Comparison of ENCODE assay signal across 8 cellular contexts in the genomic region with DNA sequence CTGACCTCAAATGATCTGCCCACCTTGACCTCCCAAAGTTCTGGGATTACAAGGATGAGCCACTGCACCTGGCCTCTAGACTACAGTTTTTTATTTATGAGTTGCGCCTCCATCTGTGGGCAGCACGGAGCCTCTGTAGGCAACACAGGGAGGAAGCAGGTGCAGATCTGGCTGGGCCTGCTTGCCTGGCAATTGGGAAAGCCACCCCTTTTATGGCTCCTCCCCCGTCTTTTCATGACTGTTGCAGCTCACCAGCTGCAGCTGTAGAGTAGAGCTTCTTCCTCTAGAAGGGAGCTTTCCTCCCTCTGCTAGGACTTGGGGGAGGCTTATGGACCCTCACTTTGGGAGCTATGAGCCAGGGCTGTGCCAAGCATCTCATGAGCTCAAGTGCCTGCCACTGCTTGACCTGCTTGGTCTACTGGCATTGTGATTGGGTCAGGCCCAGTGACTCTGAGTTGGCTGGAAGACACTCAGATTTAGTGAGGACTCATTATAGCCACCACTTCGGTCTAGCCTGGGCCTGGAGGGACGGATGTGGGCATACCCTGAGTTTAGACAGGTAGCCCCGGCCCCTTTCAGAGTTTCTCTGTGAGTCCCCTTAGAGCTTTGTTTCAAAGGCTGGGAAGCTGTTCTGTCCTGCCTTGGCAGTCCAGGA. TPM values are rescaled to one million over a fixed set of nuclear protein-coding genes. Genes with fewer than 3 reads are reported as not detected.
A peak's percentile ranks its signal among the peaks of the same experiment; 100 is the strongest.
DNase-seq lines count a peak whose midpoint lies in the region; ATAC-seq and TF ChIP-seq lines count a peak whose summit lies in the region.

No MANE protein-coding gene starts in this region.

- TF ChIP-seq CTCF in GM12873 (IDR thresholded peaks at IDR 0.05; ENCODE audit: insufficient read depth, low read depth, low read length, missing control alignments) = peak; percentile 2
- TF ChIP-seq CTCF in HEK293 (tag by site-specific recombination; IDR thresholded peaks at IDR 0.05) = no peak

- no peak overlapping the region for H3K27ac Mint-ChIP-seq in activated T-helper 1 cell treated with anti-CD3 and anti-CD28 coated beads, Interleukin-12 subunit alpha, Interleukin-12 subunit beta, Interleukin-2, Interleukin-4 antibody, amounts not matched to agents 30 ng/mL and 10 ng/mL and 1 ng/mL, durations not matched to agents 14 hours and 24 hours and 36 hours

- H3K4me3 Mint-ChIP-seq in activated T-helper 1 cell treated with anti-CD3 and anti-CD28 coated beads, Interleukin-12 subunit alpha, Interleukin-12 subunit beta, Interleukin-2, Interleukin-4 antibody, amounts not matched to agents 30 ng/mL and 10 ng/mL and 1 ng/mL, durations not matched to agents 14 hours and 24 hours and 36 hours = no peak overlapping the region

- H3K36me3 Mint-ChIP-seq in activated T-helper 1 cell treated with anti-CD3 and anti-CD28 coated beads, Interleukin-12 subunit alpha, Interleukin-12 subunit beta, Interleukin-2, Interleukin-4 antibody, amounts not matched to agents 30 ng/mL and 10 ng/mL and 1 ng/mL, durations not matched to agents 14 hours and 24 hours and 36 hours (ENCODE audit: low read depth) = peaks cover 5% of the 10 kb centered on the region

- peaks cover 0 to 61% of the 10 kb centered on the region in 2 experiments; a peak in 2 of 3 replicates for H3K36me3 ChIP-seq in HEK293 (ENCODE audit: control insufficient read depth in 2 of 2, insufficient read depth in 1 of 2, low read length in 2 of 2)

- no peaks in the 10 kb centered on the region for H3K27me3 Mint-ChIP-seq in activated T-helper 1 cell treated with anti-CD3 and anti-CD28 coated beads, Interleukin-12 subunit alpha, Interleukin-12 subunit beta, Interleukin-2, Interleukin-4 antibody, amounts not matched to agents 30 ng/mL and 10 ng/mL and 1 ng/mL, durations not matched to agents 14 hours and 24 hours and 36 hours (ENCODE audit: insufficient read depth)

- DNase-seq in NOMO-1 treated with DMSO at 0.1 percent for 48 hours (lab: John Stamatoyannopoulos, UW; ENCODE audit: unreplicated experiment) (peak; percentile 88), kidney tubule cell (ENCODE audit: low spot score) (peak; percentile 37), HuH-7.5 (ENCODE audit: low spot score) (no peak)
- no peak for DNase-seq in activated CD8-positive, alpha-beta memory T cell treated with anti-CD3 and anti-CD28 coated beads, Interleukin-2, amount 50 U/mL, for 4 hours
- no peak for DNase-seq in activated T-helper 1 cell treated with anti-CD3 and anti-CD28 coated beads, Interleukin-12 subunit alpha, Interleukin-12 subunit beta, Interleukin-2, Interleukin-4 antibody, amounts not matched to agents 30 ng/mL and 10 ng/mL and 1 ng/mL, durations not matched to agents 14 hours and 24 hours and 36 hours (ENCODE audit: low spot score)

- no peak overlapping the region for H3K4me3 ChIP-seq in HEK293 (ENCODE audit: low read depth, low read length)

- POLR2A ChIA-PET in HEK293 (lab: Yijun Ruan, JAX) = interaction anchor here (0.7 to 1.7 kb wide), 3 partner anchors 12 to 53 kb away, joined by 3 to 4 read pairs (median 4); a partner anchor contains a TSS

- no peaks in the 10 kb centered on the region for H3K4me1 ChIP-seq in HEK293 (ENCODE audit: control insufficient read depth, insufficient read depth, low read length)

- H3K4me1 Mint-ChIP-seq in activated T-helper 1 cell treated with anti-CD3 and anti-CD28 coated beads, Interleukin-12 subunit alpha, Interleukin-12 subunit beta, Interleukin-2, Interleukin-4 antibody, amounts not matched to agents 30 ng/mL and 10 ng/mL and 1 ng/mL, durations not matched to agents 14 hours and 24 hours and 36 hours (ENCODE audit: low read depth) = peaks cover 14% of the 10 kb centered on the region

- intact Hi-C loops in activated T-helper 1 cell treated with anti-CD3 and anti-CD28 coated beads, Interleukin-12 subunit alpha, Interleukin-12 subunit beta, Interleukin-2, Interleukin-4 antibody, amounts not matched to agents 30 ng/mL and 10 ng/mL and 1 ng/mL, durations not matched to agents 14 hours and 24 hours and 36 hours (cut with micrococcal nuclease) = no loop called here

- CTCF ChIA-PET in HEK293 (lab: Yijun Ruan, JAX) = interaction anchor here (0.6 to 8.2 kb wide), 2 partner anchors 71 to 109 kb away, joined by 3 to 151 read pairs; no protein-coding TSS in a partner anchor

- H3K9me3 ChIP-seq in HEK293 (ENCODE audit: control insufficient read depth, insufficient read depth, low read depth, low read length) = no peaks in the 10 kb centered on the region

- no peak for ATAC-seq in HG03039 (IDR thresholded peaks at IDR 0.05; ENCODE audit: unreplicated experiment)

- no peaks in the 10 kb centered on the region for H3K9me3 Mint-ChIP-seq in activated T-helper 1 cell treated with anti-CD3 and anti-CD28 coated beads, Interleukin-12 subunit alpha, Interleukin-12 subunit beta, Interleukin-2, Interleukin-4 antibody, amounts not matched to agents 30 ng/mL and 10 ng/mL and 1 ng/mL, durations not matched to agents 14 hours and 24 hours and 36 hours

- H3K27ac ChIP-seq in HEK293 (ENCODE audit: extremely low read depth, low read depth, low read length) = no peak overlapping the region

TF ChIP-seq in HEK293, 187 proteins besides CTCF, POLR2A, EP300 and RAD21:
- TF ChIP-seq ZNF37A (tag by site-specific recombination; IDR thresholded peaks at IDR 0.05) (no peak), ZNF792 (tag by site-specific recombination; IDR thresholded peaks at IDR 0.05) (no peak), ZNF670 (tag by site-specific recombination; IDR thresholded peaks at IDR 0.05; ENCODE audit: low read depth) (no peak), ZNF335 (tag by site-specific recombination; conservative IDR thresholded peaks at IDR 0.05) (peak; percentile 65), ZNF302 (tag by site-specific recombination; IDR thresholded peaks at IDR 0.05; ENCODE audit: low read depth) (no peak), OSR2 (tag by site-specific recombination; IDR thresholded peaks at IDR 0.05) (no peak), ZBTB7A (tag by site-specific recombination; IDR thresholded peaks at IDR 0.05; ENCODE audit: low read depth) (no peak)
- TF ChIP-seq, protein P1, sequence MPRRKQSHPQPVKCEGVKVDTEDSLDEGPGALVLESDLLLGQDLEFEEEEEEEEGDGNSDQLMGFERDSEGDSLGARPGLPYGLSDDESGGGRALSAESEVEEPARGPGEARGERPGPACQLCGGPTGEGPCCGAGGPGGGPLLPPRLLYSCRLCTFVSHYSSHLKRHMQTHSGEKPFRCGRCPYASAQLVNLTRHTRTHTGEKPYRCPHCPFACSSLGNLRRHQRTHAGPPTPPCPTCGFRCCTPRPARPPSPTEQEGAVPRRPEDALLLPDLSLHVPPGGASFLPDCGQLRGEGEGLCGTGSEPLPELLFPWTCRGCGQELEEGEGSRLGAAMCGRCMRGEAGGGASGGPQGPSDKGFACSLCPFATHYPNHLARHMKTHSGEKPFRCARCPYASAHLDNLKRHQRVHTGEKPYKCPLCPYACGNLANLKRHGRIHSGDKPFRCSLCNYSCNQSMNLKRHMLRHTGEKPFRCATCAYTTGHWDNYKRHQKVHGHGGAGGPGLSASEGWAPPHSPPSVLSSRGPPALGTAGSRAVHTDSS (tag by site-specific recombination; IDR thresholded peaks at IDR 0.05) = no peak
- TF ChIP-seq, protein P2, sequence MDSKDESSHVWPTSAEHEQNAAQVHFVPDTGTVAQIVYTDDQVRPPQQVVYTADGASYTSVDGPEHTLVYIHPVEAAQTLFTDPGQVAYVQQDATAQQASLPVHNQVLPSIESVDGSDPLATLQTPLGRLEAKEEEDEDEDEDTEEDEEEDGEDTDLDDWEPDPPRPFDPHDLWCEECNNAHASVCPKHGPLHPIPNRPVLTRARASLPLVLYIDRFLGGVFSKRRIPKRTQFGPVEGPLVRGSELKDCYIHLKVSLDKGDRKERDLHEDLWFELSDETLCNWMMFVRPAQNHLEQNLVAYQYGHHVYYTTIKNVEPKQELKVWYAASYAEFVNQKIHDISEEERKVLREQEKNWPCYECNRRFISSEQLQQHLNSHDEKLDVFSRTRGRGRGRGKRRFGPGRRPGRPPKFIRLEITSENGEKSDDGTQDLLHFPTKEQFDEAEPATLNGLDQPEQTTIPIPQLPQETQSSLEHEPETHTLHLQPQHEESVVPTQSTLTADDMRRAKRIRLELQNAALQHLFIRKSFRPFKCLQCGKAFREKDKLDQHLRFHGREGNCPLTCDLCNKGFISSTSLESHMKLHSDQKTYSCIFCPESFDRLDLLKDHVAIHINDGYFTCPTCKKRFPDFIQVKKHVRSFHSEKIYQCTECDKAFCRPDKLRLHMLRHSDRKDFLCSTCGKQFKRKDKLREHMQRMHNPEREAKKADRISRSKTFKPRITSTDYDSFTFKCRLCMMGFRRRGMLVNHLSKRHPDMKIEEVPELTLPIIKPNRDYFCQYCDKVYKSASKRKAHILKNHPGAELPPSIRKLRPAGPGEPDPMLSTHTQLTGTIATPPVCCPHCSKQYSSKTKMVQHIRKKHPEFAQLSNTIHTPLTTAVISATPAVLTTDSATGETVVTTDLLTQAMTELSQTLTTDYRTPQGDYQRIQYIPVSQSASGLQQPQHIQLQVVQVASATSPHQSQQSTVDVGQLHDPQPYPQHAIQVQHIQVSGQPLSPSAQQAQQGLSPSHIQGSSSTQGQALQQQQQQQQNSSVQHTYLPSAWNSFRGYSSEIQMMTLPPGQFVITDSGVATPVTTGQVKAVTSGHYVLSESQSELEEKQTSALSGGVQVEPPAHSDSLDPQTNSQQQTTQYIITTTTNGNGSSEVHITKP (tag by site-specific recombination; IDR thresholded peaks at IDR 0.05) = no peak

RNA-seq across cellular contexts. Expression of a gene that starts 6.9 kb away (rescaled TPM):
- 139 and 143 TPM in 2 replicates for total RNA-seq in activated T-helper 1 cell treated with anti-CD3 and anti-CD28 coated beads, Interleukin-12 subunit alpha, Interleukin-12 subunit beta, Interleukin-2, Interleukin-4 antibody, amounts not matched to agents 30 ng/mL and 10 ng/mL and 1 ng/mL, durations not matched to agents 14 hours and 24 hours and 36 hours

RNA-seq across cellular contexts. Expression of a gene that starts 12.2 kb away (rescaled TPM):
- total RNA-seq in activated T-helper 1 cell treated with anti-CD3 and anti-CD28 coated beads, Interleukin-12 subunit alpha, Interleukin-12 subunit beta, Interleukin-2, Interleukin-4 antibody, amounts not matched to agents 30 ng/mL and 10 ng/mL and 1 ng/mL, durations not matched to agents 14 hours and 24 hours and 36 hours = 8.6 and 8.8 TPM in 2 replicates

RNA-seq across cellular contexts. Expression of a gene that starts 21.5 kb away (rescaled TPM):
- 0.10 and 0.12 TPM in 2 replicates for total RNA-seq in activated T-helper 1 cell treated with anti-CD3 and anti-CD28 coated beads, Interleukin-12 subunit alpha, Interleukin-12 subunit beta, Interleukin-2, Interleukin-4 antibody, amounts not matched to agents 30 ng/mL and 10 ng/mL and 1 ng/mL, durations not matched to agents 14 hours and 24 hours and 36 hours

RNA-seq across cellular contexts. Expression of a gene that starts 53.4 kb away (rescaled TPM):
- 26.5 and 27.6 TPM in 2 replicates for total RNA-seq in activated T-helper 1 cell treated with anti-CD3 and anti-CD28 coated beads, Interleukin-12 subunit alpha, Interleukin-12 subunit beta, Interleukin-2, Interleukin-4 antibody, amounts not matched to agents 30 ng/mL and 10 ng/mL and 1 ng/mL, durations not matched to agents 14 hours and 24 hours and 36 hours

RNA-seq across cellular contexts. Expression of a gene that starts 53.4 kb away (rescaled TPM):
- 80.6 and 85.2 TPM in 2 replicates for total RNA-seq in activated T-helper 1 cell treated with anti-CD3 and anti-CD28 coated beads, Interleukin-12 subunit alpha, Interleukin-12 subunit beta, Interleukin-2, Interleukin-4 antibody, amounts not matched to agents 30 ng/mL and 10 ng/mL and 1 ng/mL, durations not matched to agents 14 hours and 24 hours and 36 hours

Comparison
In these comparisons a context has a peak if more than half of its experiments do, and no peak if none do; other contexts are left out.
1. DNase-seq: peak in NOMO-1 treated with DMSO at 0.1 percent for 48 hours (single experiment) and kidney tubule cell (single experiment); none in HuH-7.5 (single experiment), activated CD8-positive, alpha-beta memory T cell treated with anti-CD3 and anti-CD28 coated beads, Interleukin-2, amount 50 U/mL, for 4 hours (single experiment) and activated T-helper 1 cell treated with anti-CD3 and anti-CD28 coated beads, Interleukin-12 subunit alpha, Interleukin-12 subunit beta, Interleukin-2, Interleukin-4 antibody, amounts not matched to agents 30 ng/mL and 10 ng/mL and 1 ng/mL, durations not matched to agents 14 hours and 24 hours and 36 hours (single experiment).